ENCODE assay signal across 8 cellular contexts in the genomic region with DNA sequence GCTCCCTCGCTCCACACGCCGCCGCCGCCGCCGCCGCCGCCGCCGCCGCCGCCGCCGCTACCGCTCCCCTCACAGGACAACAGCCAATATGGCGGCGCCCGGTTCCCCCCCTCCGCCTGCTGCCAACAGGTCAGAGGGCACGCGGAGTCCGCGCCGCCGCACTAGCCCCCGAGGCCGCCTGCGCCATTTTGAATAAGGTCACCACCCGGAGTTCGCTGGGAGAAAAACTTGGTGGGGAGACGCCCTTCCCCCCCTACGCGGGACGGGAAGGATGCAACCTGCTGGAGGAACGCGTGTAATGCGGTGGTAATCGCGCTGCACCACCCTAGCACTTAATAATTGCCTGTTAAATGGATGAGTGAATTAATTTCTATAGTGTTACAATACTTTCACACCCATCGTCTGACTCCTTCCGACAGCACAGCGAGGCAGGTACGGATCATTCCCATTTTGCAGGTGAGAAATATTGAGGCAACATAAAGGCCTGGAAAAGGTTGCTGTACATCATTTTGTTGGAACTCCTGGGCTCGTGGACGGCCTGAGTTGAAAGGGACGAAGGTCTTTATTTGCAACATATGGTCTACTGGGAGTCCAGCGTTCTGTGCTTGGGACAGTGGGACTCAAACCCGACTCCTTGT. TPM values are rescaled to one million over a fixed set of nuclear protein-coding genes. Genes with fewer than 3 reads are reported as not detected.
A peak's percentile ranks its signal among the peaks of the same experiment; 100 is the strongest.
DNase-seq lines count a peak whose midpoint lies in the region; ATAC-seq, FAIRE-seq and TF ChIP-seq lines count a peak whose summit lies in the region.

A gene (minus strand): TSS at position 90 of the 638 bp plus-strand sequence. CDS start 105 bp downstream, outside the sequence.

- intact Hi-C loops in kidney (cut with DNase I) = no loop called here

- H3K9ac ChIP-seq in kidney (ENCODE audit: low read length in 2 of 2) = peak within 1 kb of the TSS; percentile 65 to 80

- peak within 1 kb of the TSS; percentile 24 to 57 for H3K27ac ChIP-seq in kidney (ENCODE audit: low read depth in 2 of 2, low read length in 2 of 2)

- FAIRE-seq in kidney (lab: Jason Lieb, UNC) = no peak

- ATAC-seq in GM18909 (IDR thresholded peaks at IDR 0.05; ENCODE audit: poor library complexity, unreplicated experiment) = peak; percentile 93
- ATAC-seq in HG03175 (IDR thresholded peaks at IDR 0.05; ENCODE audit: unreplicated experiment) = peak; percentile 94

- H3K4me3 ChIP-seq in AG09309 (ENCODE audit: control insufficient read depth, low read depth, low read length) (peak within 1 kb of the TSS; percentile 98), kidney (ENCODE audit: low read length in 2 of 2) (peak within 1 kb of the TSS; percentile 85 to 99)

- DNase-seq in AG09309 (ENCODE audit: low read depth) (peak; percentile 49), NCI-H446 (lab: John Stamatoyannopoulos, UW) (peak; percentile 89 to 93), cerebellar cortex (ENCODE audit: low spot score) (peak; percentile 89), kidney (peak; percentile 98)
- DNase-seq in activated CD4-positive, CD25-positive, alpha-beta regulatory T cell treated with anti-CD3 and anti-CD28 coated beads, Interleukin-2, amount 50 U/mL, for 72 hours = peak; percentile 96
- peak; percentile 91 to 95 for DNase-seq in stimulated activated CD4-positive, alpha-beta T cell treated with anti-CD3 and anti-CD28 coated beads, Interleukin-15, amount 100 ng/mL, for 1 hour (ENCODE audit: low read depth in 1 of 2, low spot score in 1 of 2)

- H3K9me3 ChIP-seq in kidney (ENCODE audit: control insufficient read depth in 1 of 2, low read length in 2 of 2) = no peaks in the 10 kb centered on the region

- H3K36me3 ChIP-seq in kidney (ENCODE audit: control insufficient read depth in 1 of 2, insufficient read depth in 2 of 2, low read length in 2 of 2) = peaks cover 0 to 8% of the 10 kb centered on the region in 2 donors

- H3K4me1 ChIP-seq in kidney (ENCODE audit: control insufficient read depth in 1 of 2, insufficient read depth in 1 of 2, low read depth in 1 of 2, low read length in 2 of 2) = peaks cover 15 to 16% of the 10 kb centered on the region in 2 donors

- TF ChIP-seq CTCF in AG09309 (IDR thresholded peaks at IDR 0.05; ENCODE audit: control insufficient read depth, insufficient read depth, low read depth, low read length, missing control alignments) (no peak), kidney (IDR thresholded peaks at IDR 0.05; ENCODE audit: borderline replicate concordance, extremely low read depth, insufficient read depth) (no peak)

RNA-seq across cellular contexts. Expression of the gene that starts here (rescaled TPM):
- total RNA-seq in kidney = 77.8 TPM
- polyA plus RNA-seq in kidney (ENCODE audit: insufficient read depth, low read depth, low replicate concordance) = 61.0 TPM

Comparison
In these comparisons a context has a peak if more than half of its experiments do, and no peak if none do; other contexts are left out.
1. Peak in every context shown above with its lines: DNase-seq, ATAC-seq, H3K4me3 ChIP-seq and H3K27ac ChIP-seq.